In genomic region chr12:109612975-109613502, GRCh38 we compare ENCODE assay signal across 10 cellular contexts. TPM values are rescaled to one million over a fixed set of nuclear protein-coding genes. Genes with fewer than 3 reads are reported as not detected.
DNase-seq lines count a peak whose midpoint lies in the region; ATAC-seq and TF ChIP-seq lines count a peak whose summit lies in the region.
"Had no signal": no experiment of that assay in that cellular context is flagged by ENCODE, and none has a peak within 500 bp of the region (broad histone marks: within the 10 kb centered on the region; RNA-seq: fewer than 3 reads in every experiment).

No MANE protein-coding gene starts in this region.

- no peaks in the 10 kb centered on the region for H3K4me1 ChIP-seq in KMS-11 (ENCODE audit: low read depth, poor library complexity, severe bottlenecking)
- H3K4me1 ChIP-seq: SJCRH30 had no signal

- H3K27ac ChIP-seq in KMS-11 (no peak overlapping the region), brain microvascular endothelial cell (no peak overlapping the region)
- H3K27ac ChIP-seq: SJCRH30 had no signal

- DNase-seq in ELF-1 (ENCODE audit: low read depth, low spot score) (peak; percentile 26), brain microvascular endothelial cell (peak; percentile 7), myocyte (ENCODE audit: low read depth) (peak; percentile 22), GM19240 (ENCODE audit: insufficient read length, low spot score) (no peak)
- DNase-seq: activated effector memory CD4-positive, alpha-beta T cell treated with Interleukin-2 at 50 U/mL for 16 hours had no signal

- H3K4me3 ChIP-seq in KMS-11 (IDR thresholded peaks at IDR 0.05; ENCODE audit: insufficient read depth, low read depth, low read length) (no peak overlapping the region), brain microvascular endothelial cell (ENCODE audit: low read depth, low read length) (no peak overlapping the region)
- H3K4me3 ChIP-seq: SJCRH30 had no signal

- in situ Hi-C loops in brain microvascular endothelial cell (cut with HindIII; ENCODE audit: low pct_ligation_motif_present, low sequenced_read_pairs) = no loop called here

- ATAC-seq in HG03045 (IDR thresholded peaks at IDR 0.05; ENCODE audit: unreplicated experiment) (no peak), HG02970 (IDR thresholded peaks at IDR 0.05; ENCODE audit: low FRiP score, unreplicated experiment) (no peak)
- ATAC-seq: stimulated activated effector memory CD8-positive, alpha-beta T cell treated with anti-CD3 and anti-CD28 coated beads, Interleukin-12 subunit alpha, Interleukin-12 subunit beta, amount 100 ng/mL, for 72 hours had no signal

- H4K20me1 ChIP-seq in KMS-11 (ENCODE audit: insufficient read depth) = no peaks in the 10 kb centered on the region

- H3K27me3 ChIP-seq in KMS-11 (ENCODE audit: insufficient read depth, low read depth) = peaks cover 18% of the 10 kb centered on the region
- peaks cover 12% of the 10 kb centered on the region for H3K27me3 ChIP-seq in brain microvascular endothelial cell (replicated peaks)

- no peaks in the 10 kb centered on the region for H3K79me2 ChIP-seq in KMS-11 (ENCODE audit: insufficient read depth, low read depth)

- no peak overlapping the region for H3K4me2 ChIP-seq in KMS-11

- H3K9ac ChIP-seq in KMS-11 = no peak overlapping the region

- 0 out of 2 replicates have a peak, but pooled peaks have one; percentile 35 for TF ChIP-seq CTCF in KMS-11 (conservative IDR thresholded peaks at IDR 0.05; ENCODE audit: low read depth, low read length)
- TF ChIP-seq CTCF in brain microvascular endothelial cell (IDR thresholded peaks at IDR 0.05; ENCODE audit: low read depth, low read length, missing control alignments) = peak; percentile 69

- no peak overlapping the region for H2AFZ ChIP-seq in KMS-11 (ENCODE audit: low read depth)

- H3K36me3 ChIP-seq in KMS-11 (ENCODE audit: insufficient read depth) (no peaks in the 10 kb centered on the region), brain microvascular endothelial cell (replicated peaks) (no peaks in the 10 kb centered on the region)
- H3K36me3 ChIP-seq: SJCRH30 had no signal

RNA-seq across cellular contexts. Expression of gene MVK, which starts 39.4 kb away (rescaled TPM):
- total RNA-seq in myocyte = 28.0 and 44.9 TPM in 2 replicates
- polyA plus RNA-seq in myocyte (2012) = 22.5 TPM

RNA-seq across cellular contexts. Expression of gene MMAB, which starts 39.7 kb away (rescaled TPM):
- total RNA-seq in myocyte = 68.1 and 70.2 TPM in 2 replicates
- 66.3 TPM for polyA plus RNA-seq in myocyte (2012)
